Comparison of ENCODE assay signal across 9 cellular contexts in genomic region chr1:33050221-33051076, GRCh38. TPM values are rescaled to one million over a fixed set of nuclear protein-coding genes. Genes with fewer than 3 reads are reported as not detected.
DNase-seq lines count a peak whose midpoint lies in the region; ATAC-seq and TF ChIP-seq lines count a peak whose summit lies in the region.
"Had no signal": no experiment of that assay in that cellular context is flagged by ENCODE, and none has a peak within 500 bp of the region (broad histone marks: within the 10 kb centered on the region; RNA-seq: fewer than 3 reads in every experiment).

No MANE protein-coding gene starts in this region.

- TF ChIP-seq CTCF in RWPE1 (conservative IDR thresholded peaks at IDR 0.05; ENCODE audit: low read depth) (no peak), fibroblast of the aortic adventitia (IDR thresholded peaks at IDR 0.05; ENCODE audit: insufficient read depth, low read length) (peak; percentile 31)

- peak overlapping the region; percentile 94 for H3K27ac ChIP-seq in RWPE1

- no peak overlapping the region for H3K4me3 ChIP-seq in fibroblast of the aortic adventitia (ENCODE audit: low read depth, low read length)

- peak; percentile 77 for DNase-seq in SKM-1 treated with dmso at 0.1 percent for 144 hours (lab: John Stamatoyannopoulos, UW; ENCODE audit: unreplicated experiment)
- no peak for DNase-seq in SKM-1 (lab: John Stamatoyannopoulos, UW; ENCODE audit: unreplicated experiment)
- DNase-seq in RWPE1 (ENCODE audit: low spot score), result peak; percentile 73
- peak; percentile 93 for DNase-seq in fibroblast of the aortic adventitia (ENCODE audit: low read depth)
- peak; percentile 67 for DNase-seq in superior temporal gyrus (ENCODE audit: extremely low spot score)
- DNase-seq in NCI-H2196 treated with DMSO at 0.1 percent for 48 hours (lab: John Stamatoyannopoulos, UW; ENCODE audit: unreplicated experiment), result no peak
- DNase-seq in NCI-H2227 (lab: John Stamatoyannopoulos, UW; ENCODE audit: unreplicated experiment), result no peak
- DNase-seq: effector memory CD4-positive, alpha-beta T cell had no signal

- CTCF ChIA-PET in RWPE1 (lab: Yijun Ruan, JAX), result interaction anchor here (0.6 kb wide), 1 partner anchor 131 kb away, joined by 3 read pairs; no protein-coding TSS in a partner anchor

- POLR2A ChIA-PET in RWPE1 (lab: Yijun Ruan, JAX; ENCODE audit: low non-redundant PET), result no interaction called here

- no peak for ATAC-seq in HG03354 (IDR thresholded peaks at IDR 0.05; ENCODE audit: poor library complexity, severe bottlenecking, unreplicated experiment)

RNA-seq across cellular contexts. Expression of gene AK2, which starts 13.8 kb away (rescaled TPM):
- total RNA-seq in fibroblast of the aortic adventitia (ENCODE audit: low replicate concordance), result 155 and 373 TPM in 2 replicates

RNA-seq across cellular contexts. Expression of gene AZIN2, which starts 30.5 kb away (rescaled TPM):
- total RNA-seq in fibroblast of the aortic adventitia (ENCODE audit: low replicate concordance), result 3.9 and 8.1 TPM in 2 replicates

Comparison
In these comparisons a context has a peak if more than half of its experiments do, and no peak if none do; other contexts are left out.
1. DNase-seq: peak in SKM-1 treated with dmso at 0.1 percent for 144 hours (single experiment), RWPE1 (single experiment), fibroblast of the aortic adventitia (single experiment) and superior temporal gyrus (single experiment); none in SKM-1 (single experiment), NCI-H2196 treated with DMSO at 0.1 percent for 48 hours (single experiment) and NCI-H2227 (single experiment).